ENCODE assay signal across 1 cellular context in the genomic region with DNA sequence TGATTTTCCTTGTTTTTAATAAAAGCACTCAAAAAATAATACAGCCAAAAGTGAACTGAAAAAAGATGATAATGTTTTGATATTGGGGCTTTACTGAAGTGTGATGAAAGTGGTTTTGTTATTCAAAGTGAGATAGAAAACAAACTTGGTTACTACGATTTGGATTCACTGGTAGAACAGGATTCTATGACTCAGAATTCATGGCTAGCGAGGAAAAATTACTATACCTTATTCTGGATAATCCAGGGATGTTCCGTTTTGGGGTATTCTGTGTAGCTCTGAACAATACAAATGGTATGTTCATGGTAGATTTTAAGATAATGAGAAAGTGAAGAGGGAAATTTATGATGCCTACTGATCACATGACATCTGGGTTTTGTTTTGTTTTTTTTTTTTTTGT.
A peak's percentile ranks its signal among the peaks of the same experiment; 100 is the strongest.
TF ChIP-seq lines count a peak whose summit lies in the region.

No MANE protein-coding gene starts in this region.

TF ChIP-seq in K562, 482 proteins besides CTCF, POLR2A, EP300 and RAD21:
- TF ChIP-seq RAD51 (IDR thresholded peaks at IDR 0.05; ENCODE audit: borderline replicate concordance, low read depth) (peak; percentile 22; the same call in 1 of the 2 replicates), POLR2H (tag; IDR thresholded peaks at IDR 0.05; ENCODE audit: low read depth) (peak; percentile 21; the same call in 1 of the 2 replicates), E2F3 (CRISPR knock-in tag; IDR thresholded peaks at IDR 0.05) (no peak)
- TF ChIP-seq, protein P1, sequence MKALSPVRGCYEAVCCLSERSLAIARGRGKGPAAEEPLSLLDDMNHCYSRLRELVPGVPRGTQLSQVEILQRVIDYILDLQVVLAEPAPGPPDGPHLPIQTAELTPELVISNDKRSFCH (CRISPR knock-in tag; IDR thresholded peaks at IDR 0.05): no peak
- TF ChIP-seq, protein P1 (tag; IDR thresholded peaks at IDR 0.05): no peak
- TF ChIP-seq, protein P2, sequence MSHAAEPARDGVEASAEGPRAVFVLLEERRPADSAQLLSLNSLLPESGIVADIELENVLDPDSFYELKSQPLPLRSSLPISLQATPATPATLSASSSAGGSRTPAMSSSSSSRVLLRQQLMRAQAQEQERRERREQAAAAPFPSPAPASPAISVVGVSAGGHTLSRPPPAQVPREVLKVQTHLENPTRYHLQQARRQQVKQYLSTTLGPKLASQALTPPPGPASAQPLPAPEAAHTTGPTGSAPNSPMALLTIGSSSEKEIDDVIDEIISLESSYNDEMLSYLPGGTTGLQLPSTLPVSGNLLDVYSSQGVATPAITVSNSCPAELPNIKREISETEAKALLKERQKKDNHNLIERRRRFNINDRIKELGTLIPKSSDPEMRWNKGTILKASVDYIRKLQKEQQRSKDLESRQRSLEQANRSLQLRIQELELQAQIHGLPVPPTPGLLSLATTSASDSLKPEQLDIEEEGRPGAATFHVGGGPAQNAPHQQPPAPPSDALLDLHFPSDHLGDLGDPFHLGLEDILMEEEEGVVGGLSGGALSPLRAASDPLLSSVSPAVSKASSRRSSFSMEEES (CRISPR knock-in tag; IDR thresholded peaks at IDR 0.05): peak; percentile 75
